Comparison of ENCODE assay signal across 8 cellular contexts in the genomic region with DNA sequence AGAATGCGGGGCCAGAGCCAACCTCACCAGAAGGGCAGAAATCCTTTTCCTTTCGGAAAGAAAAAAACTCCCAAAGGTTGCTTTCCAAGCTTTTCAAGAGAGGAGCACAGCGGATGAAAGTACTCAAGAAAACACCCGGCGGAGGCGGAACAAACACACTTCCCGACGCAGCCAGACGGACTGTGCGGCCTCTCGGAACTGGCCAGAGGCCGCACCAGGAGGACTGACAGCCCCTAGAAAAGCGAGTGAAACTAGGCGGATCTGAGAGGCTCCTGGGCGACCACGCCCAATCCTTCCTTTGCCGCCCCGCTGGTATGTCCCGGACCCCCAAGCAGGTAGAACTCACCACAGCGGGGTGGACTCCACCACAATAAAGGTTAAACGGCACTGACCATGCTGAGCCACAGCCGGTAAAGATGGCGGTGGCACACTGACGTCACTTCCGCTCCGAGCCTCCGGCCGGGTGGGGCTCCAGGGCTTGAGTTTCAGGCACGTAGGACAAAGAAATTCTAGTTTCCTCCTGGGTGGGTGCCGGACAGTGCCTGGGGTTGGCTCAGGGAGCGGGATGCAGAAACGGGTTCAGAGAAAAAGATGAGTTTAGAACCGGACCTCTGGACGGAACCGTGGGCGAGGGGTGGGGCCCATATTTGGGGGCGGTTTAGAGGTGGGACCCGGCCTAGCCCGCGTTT. TPM values are rescaled to one million over a fixed set of nuclear protein-coding genes. Genes with fewer than 3 reads are reported as not detected.
DNase-seq lines count a peak whose midpoint lies in the region; ATAC-seq, FAIRE-seq and TF ChIP-seq lines count a peak whose summit lies in the region.

ZNF562 (minus strand) TSS at position 432 of the 689 bp plus-strand sequence. CDS start 14,356 bp downstream, outside the sequence.

- 0 to 2% (median 1%) methylated on average over 40 of the region's 40 CpGs for WGBS in psoas muscle, 3 donors

- H3K27me3 ChIP-seq in left ventricle myocardium inferior (ENCODE audit: low read depth): no peaks in the 10 kb centered on the region
- H3K27me3 ChIP-seq in psoas muscle (ENCODE audit: insufficient read depth in 3 of 3, low read length in 2 of 3): no peaks in the 10 kb centered on the region

- CTCF ChIA-PET in HEK293T (lab: Yijun Ruan, JAX): no interaction called here

- no peak for FAIRE-seq in urothelium cell line (lab: Jason Lieb, UNC)

- TF ChIP-seq CTCF in left ventricle myocardium inferior (IDR thresholded peaks at IDR 0.05; ENCODE audit: borderline replicate concordance) (no peak), psoas muscle (IDR thresholded peaks at IDR 0.05) (no peak)

- H3K36me3 ChIP-seq in ES-I3 (ENCODE audit: insufficient read depth, low read length) (peaks cover 8% of the 10 kb centered on the region; the same call in 1 of the 2 replicates), left ventricle myocardium inferior (peaks cover 38% of the 10 kb centered on the region), psoas muscle (ENCODE audit: insufficient read depth in 1 of 2, low read depth in 1 of 2) (peaks cover 5 to 8% of the 10 kb centered on the region in 2 donors)

- peak within 1 kb of the TSS; percentile 99 for H3K9ac ChIP-seq in ES-I3 (ENCODE audit: low read depth, low read length)

- ATAC-seq in psoas muscle: peak; percentile 93 to 98 (median 96)

- intact Hi-C loops in T-helper 1 cell treated with Interleukin-12 subunit alpha and Interleukin-12 subunit beta and Interleukin-4 antibody, amounts not matched to agents 30 ng/mL and 1 ng/mL, for 36 hours (cut with micrococcal nuclease): loop anchor here (1.0 to 10.0 kb wide), 6 partner anchors 54 to 240 kb away; partner anchors contain the start of genes FBXL12, ZNF121, ZNF266 and ZNF561
- intact Hi-C loops in left ventricle myocardium inferior (cut with micrococcal nuclease): no loop called here
- intact Hi-C loops in psoas muscle (cut with DNase I): no loop called here

- DNase-seq in HEK293T (ENCODE audit: extremely low spot score) (peak; percentile 88), NCI-H1092 treated with DMSO at 0.1 percent for 48 hours (lab: John Stamatoyannopoulos, UW) (peak; percentile 86), amniotic epithelial cell (ENCODE audit: low read depth) (peak; percentile 88), left ventricle myocardium inferior (peak; percentile 90), psoas muscle (peak; percentile 89 to 91), urothelium cell line (ENCODE audit: low spot score) (peak; percentile 54)

- H3K4me3 ChIP-seq in left ventricle myocardium inferior (peak within 1 kb of the TSS; percentile 79), psoas muscle (peak within 1 kb of the TSS; percentile 82)

- no peaks in the 10 kb centered on the region for H3K4me1 ChIP-seq in ES-I3 (ENCODE audit: insufficient read depth, low read length)
- H3K4me1 ChIP-seq in left ventricle myocardium inferior: peaks cover 39% of the 10 kb centered on the region
- H3K4me1 ChIP-seq in psoas muscle: no peaks in the 10 kb centered on the region

- POLR2A ChIA-PET in HEK293T (lab: Yijun Ruan, JAX): interaction anchor here (0.7 kb wide), 1 partner anchor 94 kb away, joined by 4 read pairs; the partner anchor contains the start of gene ZNF846

- H3K27ac ChIP-seq in left ventricle myocardium inferior (replicated peaks) (peak within 1 kb of the TSS; percentile 98), psoas muscle (peak within 1 kb of the TSS; percentile 85)

- H3K9me3 ChIP-seq in ES-I3 (ENCODE audit: control insufficient read depth, insufficient read depth, low read length): peaks cover 23% of the 10 kb centered on the region
- H3K9me3 ChIP-seq in left ventricle myocardium inferior (replicated peaks): peaks cover 36% of the 10 kb centered on the region
- peaks cover 18% of the 10 kb centered on the region for H3K9me3 ChIP-seq in psoas muscle

TF ChIP-seq in HEK293T, 16 proteins besides CTCF, POLR2A, EP300 and RAD21:
- TF ChIP-seq LEF1 (IDR thresholded peaks at IDR 0.05; ENCODE audit: borderline replicate concordance) (no peak), L3MBTL2 (conservative IDR thresholded peaks at IDR 0.05) (peak; percentile 50), ZNF384 (IDR thresholded peaks at IDR 0.05) (no peak), CTBP1 (IDR thresholded peaks at IDR 0.05; ENCODE audit: borderline replicate concordance) (peak; percentile 39; the same call in 1 of the 2 replicates), FOXA1 (IDR thresholded peaks at IDR 0.05) (no peak), SUZ12 (IDR thresholded peaks at IDR 0.05) (no peak), PKNOX1 (IDR thresholded peaks at IDR 0.05) (no peak), ARNT (IDR thresholded peaks at IDR 0.05) (no peak), ELF4 (IDR thresholded peaks at IDR 0.05) (peak; percentile 34; the same call in 1 of the 2 replicates), HDGF (IDR thresholded peaks at IDR 0.05; ENCODE audit: borderline replicate concordance) (no peak)

RNA-seq across cellular contexts. Expression of gene ZNF562, which starts in this region (rescaled TPM):
- total RNA-seq in T-helper 1 cell treated with Interleukin-12 subunit alpha and Interleukin-12 subunit beta and Interleukin-4 antibody, amounts not matched to agents 30 ng/mL and 1 ng/mL, for 36 hours: 12.0 and 14.5 TPM in 2 replicates
- 19.5 TPM for total RNA-seq in left ventricle myocardium inferior
- 10 to 100 TPM in 2 of 4 donors, 1 to 10 TPM in 2; 5.1 to 17.6 (median 10.2) TPM for total RNA-seq in psoas muscle
- 1 to 10 TPM; 1.5 to 8.6 (median 5.0) TPM for polyA plus RNA-seq in psoas muscle

Comparison
In these comparisons a context has a peak if more than half of its experiments do, and no peak if none do; other contexts are left out.
1. Peak in every context shown above with its lines: DNase-seq, ATAC-seq, H3K4me3 ChIP-seq and H3K27ac ChIP-seq.